ENCODE assay signal across 27 cellular contexts in the genomic region with DNA sequence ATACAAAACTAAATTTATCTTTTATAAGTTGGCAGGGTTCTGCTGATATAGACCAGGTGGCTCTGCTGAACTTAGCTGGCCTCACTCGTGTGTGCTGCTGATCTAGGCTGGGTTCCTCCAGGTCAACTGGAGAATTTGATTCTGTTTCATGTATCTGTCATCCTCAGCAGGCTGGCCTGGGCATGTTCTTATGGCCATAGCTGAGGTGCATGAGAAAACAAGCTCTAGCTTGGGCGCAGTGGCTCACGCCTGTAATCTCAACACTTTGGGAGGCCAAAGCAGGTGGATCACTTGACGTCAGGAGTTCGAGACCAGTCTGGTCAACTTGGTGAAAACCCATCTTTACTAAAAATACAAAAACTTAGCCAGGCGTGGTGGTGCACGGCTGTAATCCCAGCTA. TPM values are rescaled to one million over a fixed set of nuclear protein-coding genes. Genes with fewer than 3 reads are reported as not detected.
A peak's percentile ranks its signal among the peaks of the same experiment; 100 is the strongest.
DNase-seq lines count a peak whose midpoint lies in the region; ATAC-seq, FAIRE-seq and TF ChIP-seq lines count a peak whose summit lies in the region.
"Had no signal": no experiment of that assay in that cellular context is flagged by ENCODE, and none has a peak within 500 bp of the region (broad histone marks: within the 10 kb centered on the region; RNA-seq: fewer than 3 reads in every experiment).

No MANE protein-coding gene starts in this region.

- H3K9ac ChIP-seq in rectal smooth muscle tissue (ENCODE audit: low read length): no peak overlapping the region
- H3K9ac ChIP-seq: KMS-11 had no signal

- no peaks in the 10 kb centered on the region for H3K36me3 ChIP-seq in bronchial epithelial cell (ENCODE audit: control insufficient read depth, insufficient read depth, low read length)
- H3K36me3 ChIP-seq in rectal smooth muscle tissue (ENCODE audit: control insufficient read depth, insufficient read depth, low read length): no peaks in the 10 kb centered on the region
- no peaks in the 10 kb centered on the region for H3K36me3 ChIP-seq in WERI-Rb-1
- H3K36me3 ChIP-seq in right atrium auricular region: no peaks in the 10 kb centered on the region
- no peaks in the 10 kb centered on the region for H3K36me3 ChIP-seq in left lung
- H3K36me3 ChIP-seq: Peyer's patch had no signal

- no peak for TF ChIP-seq POLR2A in GM12891 (IDR thresholded peaks at IDR 0.05; ENCODE audit: low read depth, low read length)

- H3K27me3 ChIP-seq in bronchial epithelial cell (ENCODE audit: control insufficient read depth, insufficient read depth, low read length) (no peaks in the 10 kb centered on the region), rectal smooth muscle tissue (ENCODE audit: control insufficient read depth, insufficient read depth, low read length) (no peaks in the 10 kb centered on the region), WERI-Rb-1 (ENCODE audit: insufficient read depth, low read depth, severe bottlenecking) (no peaks in the 10 kb centered on the region), right atrium auricular region (no peaks in the 10 kb centered on the region), left lung (no peaks in the 10 kb centered on the region)
- H3K27me3 ChIP-seq: Peyer's patch had no signal

- DNase-seq in GM12891 (ENCODE audit: insufficient read length, low spot score) (no peak), bronchial epithelial cell (ENCODE audit: low read depth) (peak; percentile 72), fibroblast of the aortic adventitia (ENCODE audit: low read depth) (peak; percentile 11), WERI-Rb-1 (no peak), right atrium auricular region (ENCODE audit: low spot score) (no peak), left lung (no peak)
- DNase-seq: AML-193; CD8-positive, alpha-beta memory T cell; GDM1; IMR-90; NCI-H1105 treated with DMSO at 0.1 percent for 48 hours; NCI-H1694; NCI-H2081; NCI-H2171; NCI-H345; NCI-H524; NCI-H774; Peyer's patch had no signal

- ATAC-seq in GM19463 (IDR thresholded peaks at IDR 0.05; ENCODE audit: unreplicated experiment) (no peak), left lung (no peak)

- FAIRE-seq in GM12891 (lab: Jason Lieb, UNC) (peak; percentile 75), bronchial epithelial cell (lab: Jason Lieb, UNC) (no peak)
- FAIRE-seq: GM19239 had no signal

- H3K4me1 ChIP-seq in rectal smooth muscle tissue (ENCODE audit: control insufficient read depth, insufficient read depth, low read length) (peaks cover 2% of the 10 kb centered on the region), right atrium auricular region (no peaks in the 10 kb centered on the region), left lung (no peaks in the 10 kb centered on the region)

- H3K27ac ChIP-seq in rectal smooth muscle tissue (ENCODE audit: low read depth, low read length) (peak overlapping the region; percentile 73), WERI-Rb-1 (no peak overlapping the region), right atrium auricular region (no peak overlapping the region), left lung (no peak overlapping the region)
- H3K27ac ChIP-seq: C4-2B, KMS-11, Peyer's patch had no signal

- intact Hi-C loops in left lung (cut with DNase I): no loop called here

- H3K9me3 ChIP-seq in WERI-Rb-1 (ENCODE audit: severe bottlenecking): no peaks in the 10 kb centered on the region
- H3K9me3 ChIP-seq in right atrium auricular region: no peaks in the 10 kb centered on the region
- no peaks in the 10 kb centered on the region for H3K9me3 ChIP-seq in left lung
- H3K9me3 ChIP-seq: Peyer's patch had no signal

- TF ChIP-seq CTCF in bronchial epithelial cell (IDR thresholded peaks at IDR 0.05; ENCODE audit: insufficient read depth, low read length, severe bottlenecking) (no peak), fibroblast of the aortic adventitia (IDR thresholded peaks at IDR 0.05; ENCODE audit: insufficient read depth, low read length) (no peak), WERI-Rb-1 (IDR thresholded peaks at IDR 0.05; ENCODE audit: low read depth, low read length) (no peak), right atrium auricular region (IDR thresholded peaks at IDR 0.05) (no peak), left lung (IDR thresholded peaks at IDR 0.05) (no peak)

- no peak overlapping the region for H3K4me3 ChIP-seq in bronchial epithelial cell (ENCODE audit: low read depth, low read length)
- no peak overlapping the region for H3K4me3 ChIP-seq in fibroblast of the aortic adventitia (ENCODE audit: low read depth, low read length)
- H3K4me3 ChIP-seq in rectal smooth muscle tissue (ENCODE audit: low read length): no peak overlapping the region
- H3K4me3 ChIP-seq in WERI-Rb-1 (ENCODE audit: low read depth, low read length): no peak overlapping the region
- no peak overlapping the region for H3K4me3 ChIP-seq in right atrium auricular region
- no peak overlapping the region for H3K4me3 ChIP-seq in left lung
- H3K4me3 ChIP-seq: Peyer's patch had no signal

TF ChIP-seq in GM12891, 5 proteins besides CTCF, POLR2A, EP300 and RAD21:
- TF ChIP-seq TAF1 (IDR thresholded peaks at IDR 0.05; ENCODE audit: low read depth, low read length) (no peak), PAX5 (IDR thresholded peaks at IDR 0.05; ENCODE audit: insufficient read depth, low read length, severe bottlenecking) (no peak), SPI1 (IDR thresholded peaks at IDR 0.05; ENCODE audit: low read depth, low read length) (no peak), POU2F2 (IDR thresholded peaks at IDR 0.05; ENCODE audit: low read depth, low read length) (no peak), POLR2AphosphoS5 (IDR thresholded peaks at IDR 0.05; ENCODE audit: low read depth, low read length) (no peak)

RNA-seq across cellular contexts. Expression of gene BCL2L14, which starts 24.3 kb away (rescaled TPM):
- 5.9 TPM for polyA plus RNA-seq in GM12891 (2012; ENCODE audit: low read depth, missing spikeins)
- total RNA-seq in bronchial epithelial cell (under 0.01 TPM in 1 of 2 replicates, not detected in the other), fibroblast of the aortic adventitia (ENCODE audit: low replicate concordance) (not detected in 2 replicates), right atrium auricular region (not detected), left lung (1 to 10 TPM in 1 of 2 donors, under 1 TPM in 1; 0.65 to 1.7 TPM)
- total RNA-seq: A172, Daoy, H4, IMR-90 had no signal
- polyA plus RNA-seq: AG04450; CD8-positive, alpha-beta memory T cell; IMR-90 had no signal

Comparison
In these comparisons a context has a peak if more than half of its experiments do, and no peak if none do; other contexts are left out.
1. DNase-seq: peak in bronchial epithelial cell (single experiment) and fibroblast of the aortic adventitia (single experiment); none in GM12891 (single experiment), WERI-Rb-1 (single experiment), right atrium auricular region (single experiment) and left lung (0 of 2).